21 cellular contexts compared by ENCODE assay signal in genomic region chr13:49914947-49915346, GRCh38. TPM values are rescaled to one million over a fixed set of nuclear protein-coding genes. Genes with fewer than 3 reads are reported as not detected.
A peak's percentile ranks its signal among the peaks of the same experiment; 100 is the strongest.
DNase-seq lines count a peak whose midpoint lies in the region; ATAC-seq, FAIRE-seq and TF ChIP-seq lines count a peak whose summit lies in the region.
"Had no signal": no experiment of that assay in that cellular context is flagged by ENCODE, and none has a peak within 500 bp of the region (broad histone marks: within the 10 kb centered on the region; RNA-seq: fewer than 3 reads in every experiment).

No MANE protein-coding gene starts in this region.

- H3K9ac ChIP-seq in HepG2 (ENCODE audit: insufficient read depth, low read depth, low read length): no peak overlapping the region
- H3K9ac ChIP-seq in K562 (ENCODE audit: insufficient read depth in 1 of 2, low read depth in 2 of 2, low read length in 2 of 2): no peak overlapping the region
- H3K9ac ChIP-seq: BLaER1 had no signal

- H2AFZ ChIP-seq in HepG2 (ENCODE audit: low read length) (no peak overlapping the region), K562 (ENCODE audit: low read depth, low read length) (no peak overlapping the region)

- TF ChIP-seq CTCF in HepG2 (CRISPR knock-in tag; IDR thresholded peaks at IDR 0.05): no peak
- no peak for TF ChIP-seq CTCF in right lobe of liver (IDR thresholded peaks at IDR 0.05)
- no peak for TF ChIP-seq CTCF in K562 (IDR thresholded peaks at IDR 0.05 in 2 of 3, conservative IDR thresholded peaks at IDR 0.05 in 1 of 3; ENCODE audit: insufficient read depth in 2 of 3, low read depth in 1 of 3, low read length in 3 of 3)

- BruUV-seq in HepG2 (replicated peaks; lab: Mats Ljungman, UMichigan) (no TSS peak), K562 (replicated peaks; lab: Mats Ljungman, UMichigan) (TSS peak; percentile 37)

- intact Hi-C loops in HepG2 (cut with micrococcal nuclease; ENCODE audit: unreplicated experiment) (loop anchor here (1.0 kb wide), 1 partner anchor 11 kb away; no protein-coding TSS in a partner anchor), right lobe of liver (cut with DNase I) (no loop called here), K562 (cut with micrococcal nuclease) (no loop called here)

- no peak overlapping the region for H3K27ac ChIP-seq in HepG2 (ENCODE audit: extremely low read length, insufficient read depth, low read length)
- no peak overlapping the region for H3K27ac ChIP-seq in right lobe of liver
- no peak overlapping the region for H3K27ac ChIP-seq in K562 (ENCODE audit: extremely low read depth, low read depth, low read length)
- H3K27ac ChIP-seq: BLaER1, C4-2B had no signal

- TF ChIP-seq EP300 in HepG2 (IDR thresholded peaks at IDR 0.05; ENCODE audit: low read depth in 2 of 2, low read length in 2 of 2) (no peak), HepG2 (CRISPR knock-in tag; IDR thresholded peaks at IDR 0.05; ENCODE audit: borderline replicate concordance) (no peak), K562 (IDR thresholded peaks at IDR 0.05; ENCODE audit: low read length) (no peak)

- H3K4me1 ChIP-seq in HepG2 (ENCODE audit: insufficient read depth, low read length) (0 out of 2 replicates have a peak, but pooled peaks cover 6% of the 10 kb centered on the region), right lobe of liver (no peaks in the 10 kb centered on the region), K562 (replicated peaks in 1 of 2; ENCODE audit: control insufficient read depth in 2 of 2, insufficient read depth in 2 of 2, low read length in 2 of 2) (no peaks in the 10 kb centered on the region)
- H3K4me1 ChIP-seq: BLaER1, Caco-2, HAP-1 had no signal

- ATAC-seq in HepG2 (no peak), right lobe of liver (no peak), K562 (no peak)
- ATAC-seq: CD8-positive, alpha-beta T cell had no signal

- POLR2A ChIA-PET in HepG2 (lab: Yijun Ruan, JAX) (no interaction called here), K562 (lab: Yijun Ruan, JAX) (no interaction called here)

- H3K36me3 ChIP-seq in HepG2 (replicated peaks in 1 of 2; ENCODE audit: control insufficient read depth in 1 of 2, insufficient read depth in 2 of 2, low read length in 2 of 2): peaks cover 0 to 11% of the 10 kb centered on the region in 2 experiments; a peak in 2 of 5 replicates
- peaks cover 0 to 13% (median 2%) of the 10 kb centered on the region in 4 donors for H3K36me3 ChIP-seq in right lobe of liver
- peaks cover 24% of the 10 kb centered on the region; the same call in 2 of the 3 replicates for H3K36me3 ChIP-seq in K562 (ENCODE audit: control insufficient read depth, insufficient read depth, low read length)

- H3K4me3 ChIP-seq in HepG2 (replicated peaks in 1 of 3; ENCODE audit: insufficient read depth in 1 of 3, low read depth in 2 of 3, low read length in 3 of 3): no peak overlapping the region
- H3K4me3 ChIP-seq in right lobe of liver: no peak overlapping the region
- no peak overlapping the region for H3K4me3 ChIP-seq in K562
- H3K4me3 ChIP-seq: BLaER1, HAP-1 had no signal

- H3K4me2 ChIP-seq in HepG2 (ENCODE audit: low read depth, low read length): no peak overlapping the region
- H3K4me2 ChIP-seq in K562 (ENCODE audit: insufficient read depth, low read length): no peak overlapping the region
- H3K4me2 ChIP-seq: BLaER1 had no signal

- WGBS in HepG2 (ENCODE audit: low lambda C conversion rate): 98% methylated on average over 1 of the region's 1 CpG
- 100% methylated on average over 1 of the region's 1 CpG for WGBS in right lobe of liver (ENCODE audit: insufficient coverage, low coverage, low lambda C conversion rate, missing lambda C conversion rate)
- WGBS in K562 (ENCODE audit: insufficient coverage, low coverage, missing lambda C conversion rate): 100% methylated on average over 1 of the region's 1 CpG

- DNase-seq in HepG2 (ENCODE audit: low spot score): no peak
- no peak for DNase-seq in right lobe of liver
- no peak for DNase-seq in K562 (ENCODE audit: extremely low read depth in 1 of 4, low spot score in 3 of 4)
- no peak for DNase-seq in frontal cortex (ENCODE audit: low spot score in 2 of 2)
- no peak for DNase-seq in D341Med (ENCODE audit: low spot score)
- DNase-seq in NCI-H187 (lab: John Stamatoyannopoulos, UW): no peak
- no peak for DNase-seq in stimulated activated CD4-positive, alpha-beta T cell treated with anti-CD3 and anti-CD28 coated beads, Interleukin-1b, Interleukin-23, amount 100 ng/mL, for 48 hours
- DNase-seq: 8988T; Caco-2; CD8-positive, alpha-beta T cell; DMS53; DMS79 treated with DMSO at 0.1 percent for 48 hours; GF-D8; GOT3; HFFc6 had no signal

- CTCF ChIA-PET in HepG2 (lab: Yijun Ruan, JAX; ENCODE audit: low intra/inter-chr PET ratio, low total read pairs): no interaction called here
- CTCF ChIA-PET in K562 (lab: Yijun Ruan, JAX; ENCODE audit: low intra/inter-chr PET ratio): interaction anchor here (0.6 kb wide), 1 partner anchor 215 kb away, joined by 3 read pairs; no protein-coding TSS in a partner anchor

- TF ChIP-seq POLR2A in HepG2 (IDR thresholded peaks at IDR 0.05; ENCODE audit: insufficient read depth in 1 of 2, low read depth in 2 of 2, low read length in 2 of 2): no peak
- TF ChIP-seq POLR2A in right lobe of liver (IDR thresholded peaks at IDR 0.05): no peak
- no peak for TF ChIP-seq POLR2A in K562 (conservative IDR thresholded peaks at IDR 0.05)

- in situ Hi-C loops in HepG2 (cut with HindIII; ENCODE audit: extremely low pct_ligation_motif_present, low pct_unique_long_range_greater_than_20kb) (no loop called here), K562 (cut with MboI) (no loop called here)

- H4K20me1 ChIP-seq in HepG2 (ENCODE audit: insufficient read depth, low read length): no peaks in the 10 kb centered on the region
- H4K20me1 ChIP-seq in K562 (replicated peaks; ENCODE audit: control insufficient read depth, insufficient read depth, low read length): no peaks in the 10 kb centered on the region
- H4K20me1 ChIP-seq: BLaER1 had no signal

- TF ChIP-seq RAD21 in HepG2 (CRISPR knock-in tag; IDR thresholded peaks at IDR 0.05) (no peak), K562 (CRISPR knock-in tag; conservative IDR thresholded peaks at IDR 0.05 in 1 of 2, IDR thresholded peaks at IDR 0.05 in 1 of 2) (no peak)

- no peaks in the 10 kb centered on the region for H3K27me3 ChIP-seq in HepG2 (ENCODE audit: control insufficient read depth in 1 of 2, insufficient read depth in 2 of 2, low read length in 2 of 2)
- no peaks in the 10 kb centered on the region for H3K27me3 ChIP-seq in right lobe of liver
- no peaks in the 10 kb centered on the region for H3K27me3 ChIP-seq in K562 (ENCODE audit: control insufficient read depth in 2 of 2, insufficient read depth in 2 of 2, low read length in 2 of 2)
- H3K27me3 ChIP-seq: BLaER1 had no signal

- FAIRE-seq in HepG2 (lab: Jason Lieb, UNC) (no peak), K562 (lab: Jason Lieb, UNC) (no peak), frontal cortex (lab: Jason Lieb, UNC) (peak; percentile 71)
- FAIRE-seq: GM12891, GM18507, H54 had no signal

- H3K9me1 ChIP-seq in K562 (ENCODE audit: control insufficient read depth, insufficient read depth, low read length): no peaks in the 10 kb centered on the region

- H3K9me3 ChIP-seq in HepG2 (ENCODE audit: low read length): no peaks in the 10 kb centered on the region
- no peaks in the 10 kb centered on the region for H3K9me3 ChIP-seq in right lobe of liver
- no peaks in the 10 kb centered on the region for H3K9me3 ChIP-seq in K562 (replicated peaks; ENCODE audit: control insufficient read depth, insufficient read depth, low read depth, low read length)
- H3K9me3 ChIP-seq: Caco-2, HAP-1 had no signal

- H3K79me2 ChIP-seq in HepG2 (ENCODE audit: insufficient read depth, low read length): no peaks in the 10 kb centered on the region
- no peaks in the 10 kb centered on the region for H3K79me2 ChIP-seq in K562 (ENCODE audit: control insufficient read depth, insufficient read depth, low read length)

RNA-seq across cellular contexts. Expression of gene SPRYD7, which starts 21.2 kb away (rescaled TPM):
- total RNA-seq in HepG2 (2016; rRNA removed; fragmentation: Illumina TruSeq; extraction: Trizol) (5.9 and 6.8 TPM in 2 replicates), right lobe of liver (1 to 10 TPM; 4.1 to 7.9 (median 5.4) TPM), K562 (2014; rRNA removed) (7.9 and 8.9 TPM in 2 replicates), K562 (2014; rRNA removed; fragmentation: Illumina TruSeq; extraction: Trizol) (7.5 and 7.9 TPM in 2 replicates), K562 (2015; rRNA removed; fragmentation: Illumina TruSeq; extraction: Trizol) (6.4 and 6.8 TPM in 2 replicates), K562 (2021) (7.2 and 7.8 TPM in 2 replicates), frontal cortex (12.6 TPM)
- total RNA-seq in HepG2 (2016; cell fraction: cytosol; rRNA removed; fragmentation: Illumina TruSeq; extraction: Trizol; ENCODE audit: low read depth): 0.97 and 1.0 TPM in 2 replicates
- total RNA-seq in HepG2 (2016; cell fraction: insoluble cytoplasmic fraction; rRNA removed; fragmentation: Illumina TruSeq; extraction: Trizol): 5.3 and 8.0 TPM in 2 replicates
- total RNA-seq in HepG2 (2016; cell fraction: membrane; rRNA removed; fragmentation: Illumina TruSeq; extraction: Trizol): 2.8 TPM in 2 replicates
- 2.6 and 3.9 TPM in 2 replicates for total RNA-seq in HepG2 (2016; cell fraction: nucleus; rRNA removed; fragmentation: Illumina TruSeq; extraction: Trizol)
- polyA plus RNA-seq in HepG2 (2011; rRNA removed) (2.2 and 2.7 TPM in 2 replicates), K562 (2011; rRNA removed) (4.3 and 4.6 TPM in 2 replicates), K562 (2014; fragmentation: Illumina TruSeq; extraction: Trizol) (8.8 and 11.0 TPM in 2 replicates), K562 (2014; fragmentation: Nextera tagmentation; extraction: Ambion mirVana) (1 to 10 TPM; 8.5 to 9.8 TPM), K562 (2014; rRNA removed) (7.6 and 7.9 TPM in 2 replicates)
- 1.2 and 1.7 TPM in 2 replicates for polyA plus RNA-seq in HepG2 (2011; cell fraction: cytosol; rRNA removed)
- polyA plus RNA-seq in HepG2 (2011; cell fraction: nucleus; rRNA removed): 1.6 TPM in 2 replicates
- polyA plus RNA-seq in HepG2 (2012): 4.8 and 6.4 TPM in 2 replicates
- polyA plus RNA-seq in HepG2 (2016; cell fraction: cytosol; fragmentation: Illumina TruSeq; extraction: Trizol; ENCODE audit: low read depth): 0.95 and 1.1 TPM in 2 replicates
- 11.8 and 13.0 TPM in 2 replicates for polyA plus RNA-seq in HepG2 (2016; cell fraction: insoluble cytoplasmic fraction; fragmentation: Illumina TruSeq; extraction: Trizol; ENCODE audit: low read depth)
- 2.9 and 3.0 TPM in 2 replicates for polyA plus RNA-seq in HepG2 (2016; cell fraction: membrane; fragmentation: Illumina TruSeq; extraction: Trizol; ENCODE audit: low read depth)
- 6.9 and 7.1 TPM in 2 replicates for polyA plus RNA-seq in HepG2 (2016; cell fraction: nucleus; fragmentation: Illumina TruSeq; extraction: Trizol; ENCODE audit: insufficient read depth, low read depth)
- polyA minus RNA-seq in HepG2 (2011; rRNA and poly(A)+ RNA removed; ENCODE audit: low replicate concordance): 0.80 and 0.82 TPM in 2 replicates
- polyA minus RNA-seq in HepG2 (2011; cell fraction: cytosol; rRNA and poly(A)+ RNA removed): 1.5 and 1.9 TPM in 2 replicates
- 2.7 and 3.2 TPM in 2 replicates for polyA minus RNA-seq in HepG2 (2011; cell fraction: nucleus; rRNA and poly(A)+ RNA removed)
- 3.0 and 3.6 TPM in 2 replicates for total RNA-seq in K562 (2011; cell fraction: chromatin; rRNA removed; ENCODE audit: low replicate concordance)
- total RNA-seq in K562 (2011; cell fraction: nucleolus; rRNA removed): 1.2 and 1.3 TPM in 2 replicates
- 2.7 and 4.2 TPM in 2 replicates for total RNA-seq in K562 (2011; cell fraction: nucleoplasm; rRNA removed)
- polyA plus RNA-seq in K562 (2011; cell fraction: cytosol; rRNA removed): 2.2 and 3.3 TPM in 2 replicates
- polyA plus RNA-seq in K562 (2011; cell fraction: nucleus; rRNA removed): 2.5 and 2.7 TPM in 2 replicates
- polyA plus RNA-seq in K562 (2012): 9.8 and 11.0 TPM in 2 replicates
- 2.6 and 3.8 TPM in 2 replicates for polyA minus RNA-seq in K562 (2011; rRNA and poly(A)+ RNA removed)
- polyA minus RNA-seq in K562 (2011; cell fraction: cytosol; rRNA and poly(A)+ RNA removed): 2.6 and 3.1 TPM in 2 replicates
- 1.3 and 2.2 TPM in 2 replicates for polyA minus RNA-seq in K562 (2011; cell fraction: nucleus; rRNA and poly(A)+ RNA removed)

Comparison
In these comparisons a context has a peak if more than half of its experiments do, and no peak if none do; other contexts are left out.
1. Of the 241 proteins assayed by ChIP-seq in both HepG2 and K562: peak only in HepG2: none; only in K562: MAFG and NFE2; in both: MAFF and MAFK; in neither: 237.